1 cellular context compared by ENCODE assay signal in genomic region chr3:132660056-132660744, GRCh38.
A peak's percentile ranks its signal among the peaks of the same experiment; 100 is the strongest.
TF ChIP-seq lines count a peak whose summit lies in the region.

Gene UBA5 (plus strand): TSS chr3:132660329. CDS start chr3:132660538, 209 bp downstream.

TF ChIP-seq in H1, 55 proteins besides CTCF, POLR2A, EP300 and RAD21 (continued from another document):
- TF ChIP-seq CHD7 (IDR thresholded peaks at IDR 0.05; ENCODE audit: insufficient replicate concordance, low read length) (no peak), SAP30 (IDR thresholded peaks at IDR 0.05; ENCODE audit: insufficient read depth, insufficient replicate concordance, low read length) (no peak), TEAD4 (IDR thresholded peaks at IDR 0.05; ENCODE audit: low read depth, low read length) (no peak), CTBP2 (IDR thresholded peaks at IDR 0.05; ENCODE audit: borderline replicate concordance, insufficient read depth, insufficient read length, low read length) (no peak), JUN (IDR thresholded peaks at IDR 0.05; ENCODE audit: low read depth, low read length) (no peak), JUND (IDR thresholded peaks at IDR 0.05; ENCODE audit: low read length) (no peak), NANOG (IDR thresholded peaks at IDR 0.05; ENCODE audit: insufficient read depth, low read depth, low read length, poor library complexity, severe bottlenecking) (no peak), SIN3A (conservative IDR thresholded peaks at IDR 0.05 in 1 of 2, IDR thresholded peaks at IDR 0.05 in 1 of 2; ENCODE audit: low read depth in 1 of 2, low read length in 2 of 2) (no peak; a peak in 1 of 4 replicates), KDM4A (IDR thresholded peaks at IDR 0.05; ENCODE audit: low read depth, low read length, severe bottlenecking) (peak; percentile 57), POLR2AphosphoS5 (IDR thresholded peaks at IDR 0.05; ENCODE audit: low read depth, low read length) (peak; percentile 66), SP1 (IDR thresholded peaks at IDR 0.05; ENCODE audit: low read depth, low read length) (no peak), CBX8 (IDR thresholded peaks at IDR 0.05; ENCODE audit: borderline replicate concordance, low read depth, low read length) (no peak), RNF2 (IDR thresholded peaks at IDR 0.05; ENCODE audit: borderline replicate concordance, low read depth, low read length, missing control alignments, poor library complexity, severe bottlenecking) (no peak), BCL11A (IDR thresholded peaks at IDR 0.05; ENCODE audit: low read depth in 2 of 2, low read length in 2 of 2) (no peak), NRF1 (IDR thresholded peaks at IDR 0.05; ENCODE audit: low read depth, low read length) (no peak), TCF12 (IDR thresholded peaks at IDR 0.05; ENCODE audit: low read depth, low read length) (no peak), CBX5 (IDR thresholded peaks at IDR 0.05; ENCODE audit: low read depth, low read length) (no peak), BACH1 (IDR thresholded peaks at IDR 0.05; ENCODE audit: low read length) (no peak), CREB1 (IDR thresholded peaks at IDR 0.05) (no peak), TAF7 (optimal IDR thresholded peaks at IDR 0.05; ENCODE audit: borderline replicate concordance, low read depth, low read length) (no peak), YY1 (IDR thresholded peaks at IDR 0.05; ENCODE audit: low read depth, low read length) (0 out of 2 replicates have a peak, but pooled peaks have one; percentile 2), TAF1 (IDR thresholded peaks at IDR 0.05; ENCODE audit: low read depth, low read length) (peak; percentile 72), EGR1 (IDR thresholded peaks at IDR 0.05; ENCODE audit: borderline replicate concordance, low read depth, low read length) (no peak), SUZ12 (IDR thresholded peaks at IDR 0.05; ENCODE audit: low read length) (no peak), SIX5 (IDR thresholded peaks at IDR 0.05; ENCODE audit: low read depth, low read length) (no peak), EZH2 (IDR thresholded peaks at IDR 0.05; ENCODE audit: low read depth, low read length, severe bottlenecking) (no peak), CEBPB (IDR thresholded peaks at IDR 0.05; ENCODE audit: low read depth, low read length) (no peak), SP2 (IDR thresholded peaks at IDR 0.05; ENCODE audit: low read length) (no peak), ASH2L (IDR thresholded peaks at IDR 0.05; ENCODE audit: low read length) (peak; percentile 93), MAFK (IDR thresholded peaks at IDR 0.05; ENCODE audit: low read depth, low read length) (no peak), GABPA (IDR thresholded peaks at IDR 0.05; ENCODE audit: borderline replicate concordance, insufficient read depth, low read length) (peak; percentile 88), USF2 (IDR thresholded peaks at IDR 0.05; ENCODE audit: low read length) (no peak), BRCA1 (IDR thresholded peaks at IDR 0.05; ENCODE audit: low read depth, low read length) (no peak), KDM1A (IDR thresholded peaks at IDR 0.05; ENCODE audit: borderline replicate concordance, low read length) (no peak), CHD2 (IDR thresholded peaks at IDR 0.05; ENCODE audit: low read length) (no peak), POU5F1 (IDR thresholded peaks at IDR 0.05; ENCODE audit: low read depth, low read length) (no peak), RBBP5 (IDR thresholded peaks at IDR 0.05; ENCODE audit: borderline replicate concordance, low read depth, low read length) (peak; percentile 95), RFX5 (IDR thresholded peaks at IDR 0.05; ENCODE audit: borderline replicate concordance, low read depth, low read length) (no peak), HDAC2 (IDR thresholded peaks at IDR 0.05; ENCODE audit: borderline replicate concordance in 1 of 2, low read depth in 2 of 2, low read length in 2 of 2) (no peak; a peak in 1 of 4 replicates), ZNF274 (IDR thresholded peaks at IDR 0.05; ENCODE audit: borderline replicate concordance, extremely low read depth, low read length) (no peak), FOSL1 (IDR thresholded peaks at IDR 0.05; ENCODE audit: insufficient read depth, low read depth, low read length) (no peak), SP4 (IDR thresholded peaks at IDR 0.05; ENCODE audit: low read length) (0 out of 2 replicates have a peak, but pooled peaks have one; percentile 46), GTF2F1 (IDR thresholded peaks at IDR 0.05; ENCODE audit: borderline replicate concordance, low read depth, low read length) (no peak)
- TF ChIP-seq, protein P1, sequence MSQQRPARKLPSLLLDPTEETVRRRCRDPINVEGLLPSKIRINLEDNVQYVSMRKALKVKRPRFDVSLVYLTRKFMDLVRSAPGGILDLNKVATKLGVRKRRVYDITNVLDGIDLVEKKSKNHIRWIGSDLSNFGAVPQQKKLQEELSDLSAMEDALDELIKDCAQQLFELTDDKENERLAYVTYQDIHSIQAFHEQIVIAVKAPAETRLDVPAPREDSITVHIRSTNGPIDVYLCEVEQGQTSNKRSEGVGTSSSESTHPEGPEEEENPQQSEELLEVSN (IDR thresholded peaks at IDR 0.05) = peak; percentile 18; the same call in 1 of the 2 replicates
- TF ChIP-seq, protein P2, sequence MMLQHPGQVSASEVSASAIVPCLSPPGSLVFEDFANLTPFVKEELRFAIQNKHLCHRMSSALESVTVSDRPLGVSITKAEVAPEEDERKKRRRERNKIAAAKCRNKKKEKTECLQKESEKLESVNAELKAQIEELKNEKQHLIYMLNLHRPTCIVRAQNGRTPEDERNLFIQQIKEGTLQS (IDR thresholded peaks at IDR 0.05; ENCODE audit: insufficient read depth, low read depth, low read length) = no peak
- TF ChIP-seq, protein P3, sequence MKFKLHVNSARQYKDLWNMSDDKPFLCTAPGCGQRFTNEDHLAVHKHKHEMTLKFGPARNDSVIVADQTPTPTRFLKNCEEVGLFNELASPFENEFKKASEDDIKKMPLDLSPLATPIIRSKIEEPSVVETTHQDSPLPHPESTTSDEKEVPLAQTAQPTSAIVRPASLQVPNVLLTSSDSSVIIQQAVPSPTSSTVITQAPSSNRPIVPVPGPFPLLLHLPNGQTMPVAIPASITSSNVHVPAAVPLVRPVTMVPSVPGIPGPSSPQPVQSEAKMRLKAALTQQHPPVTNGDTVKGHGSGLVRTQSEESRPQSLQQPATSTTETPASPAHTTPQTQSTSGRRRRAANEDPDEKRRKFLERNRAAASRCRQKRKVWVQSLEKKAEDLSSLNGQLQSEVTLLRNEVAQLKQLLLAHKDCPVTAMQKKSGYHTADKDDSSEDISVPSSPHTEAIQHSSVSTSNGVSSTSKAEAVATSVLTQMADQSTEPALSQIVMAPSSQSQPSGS (IDR thresholded peaks at IDR 0.05; ENCODE audit: low read length) = no peak
